Comparison of ENCODE assay signal across 1 cellular context in the genomic region with DNA sequence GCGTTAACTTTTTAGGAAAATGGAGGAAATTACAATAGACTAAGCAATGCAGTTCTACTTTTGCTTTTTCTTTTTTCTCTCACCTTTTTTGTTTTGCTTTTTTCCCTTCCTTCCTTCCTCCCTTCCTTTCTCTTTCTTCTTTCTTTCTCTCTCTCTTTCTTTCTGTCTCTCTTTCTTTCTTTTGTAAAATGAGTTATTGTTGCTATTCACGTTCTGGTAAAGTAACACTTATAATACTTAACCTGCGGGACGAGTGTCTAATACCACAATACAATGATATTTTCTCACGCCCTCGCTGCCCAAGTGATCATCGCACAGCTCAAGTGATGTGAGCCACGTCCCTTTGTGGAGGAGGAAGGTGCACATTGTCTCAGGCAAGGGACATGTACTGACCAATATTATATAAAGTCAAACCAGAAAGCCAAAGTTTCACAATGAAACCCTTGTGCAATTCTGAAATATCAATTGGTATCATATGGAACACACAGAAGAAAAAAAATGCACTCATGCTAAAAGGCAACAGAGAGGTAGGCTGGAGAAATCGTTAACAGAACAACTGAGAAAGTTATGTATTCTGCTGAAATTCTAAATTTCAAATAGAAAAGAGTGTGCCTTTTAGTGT.
TF ChIP-seq lines count a peak whose summit lies in the region.

No MANE protein-coding gene starts in this region.

TF ChIP-seq in WTC11, 78 proteins besides CTCF, POLR2A, EP300 and RAD21 (continued from another document):
- TF ChIP-seq, protein P1, sequence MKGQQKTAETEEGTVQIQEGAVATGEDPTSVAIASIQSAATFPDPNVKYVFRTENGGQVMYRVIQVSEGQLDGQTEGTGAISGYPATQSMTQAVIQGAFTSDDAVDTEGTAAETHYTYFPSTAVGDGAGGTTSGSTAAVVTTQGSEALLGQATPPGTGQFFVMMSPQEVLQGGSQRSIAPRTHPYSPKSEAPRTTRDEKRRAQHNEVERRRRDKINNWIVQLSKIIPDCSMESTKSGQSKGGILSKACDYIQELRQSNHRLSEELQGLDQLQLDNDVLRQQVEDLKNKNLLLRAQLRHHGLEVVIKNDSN (CRISPR knock-in tag; IDR thresholded peaks at IDR 0.05): no peak
- TF ChIP-seq ZNF263 (CRISPR knock-in tag; IDR thresholded peaks at IDR 0.05; ENCODE audit: low read depth) (no peak), HMGA2 (CRISPR knock-in tag; IDR thresholded peaks at IDR 0.05) (no peak), JAZF1 (CRISPR knock-in tag; IDR thresholded peaks at IDR 0.05) (no peak)
- TF ChIP-seq, protein P2, sequence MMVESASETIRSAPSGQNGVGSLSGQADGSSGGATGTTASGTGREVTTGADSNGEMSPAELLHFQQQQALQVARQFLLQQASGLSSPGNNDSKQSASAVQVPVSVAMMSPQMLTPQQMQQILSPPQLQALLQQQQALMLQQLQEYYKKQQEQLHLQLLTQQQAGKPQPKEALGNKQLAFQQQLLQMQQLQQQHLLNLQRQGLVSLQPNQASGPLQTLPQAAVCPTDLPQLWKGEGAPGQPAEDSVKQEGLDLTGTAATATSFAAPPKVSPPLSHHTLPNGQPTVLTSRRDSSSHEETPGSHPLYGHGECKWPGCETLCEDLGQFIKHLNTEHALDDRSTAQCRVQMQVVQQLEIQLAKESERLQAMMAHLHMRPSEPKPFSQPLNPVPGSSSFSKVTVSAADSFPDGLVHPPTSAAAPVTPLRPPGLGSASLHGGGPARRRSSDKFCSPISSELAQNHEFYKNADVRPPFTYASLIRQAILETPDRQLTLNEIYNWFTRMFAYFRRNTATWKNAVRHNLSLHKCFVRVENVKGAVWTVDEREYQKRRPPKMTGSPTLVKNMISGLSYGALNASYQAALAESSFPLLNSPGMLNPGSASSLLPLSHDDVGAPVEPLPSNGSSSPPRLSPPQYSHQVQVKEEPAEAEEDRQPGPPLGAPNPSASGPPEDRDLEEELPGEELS (CRISPR knock-in tag; IDR thresholded peaks at IDR 0.05): no peak
